Comparison of ENCODE assay signal across 9 cellular contexts in genomic region chr2:88590998-88591613, GRCh38. TPM values are rescaled to one million over a fixed set of nuclear protein-coding genes. Genes with fewer than 3 reads are reported as not detected.
DNase-seq lines count a peak whose midpoint lies in the region; ATAC-seq and TF ChIP-seq lines count a peak whose summit lies in the region.
"Had no signal": no experiment of that assay in that cellular context is flagged by ENCODE, and none has a peak within 500 bp of the region (broad histone marks: within the 10 kb centered on the region; RNA-seq: fewer than 3 reads in every experiment).

No MANE protein-coding gene starts in this region.

- DNase-seq in EH (ENCODE audit: low read depth) (peak; percentile 70), SHP77 treated with DMSO at 0.1 percent for 48 hours (lab: John Stamatoyannopoulos, UW) (peak; percentile 46), brain microvascular endothelial cell (peak; percentile 48), immature natural killer cell (peak; percentile 37 to 60 (median 52))
- DNase-seq in stimulated activated CD4-positive, alpha-beta T cell treated with anti-CD3 and anti-CD28 coated beads, Interleukin-2, amount 100 ng/mL, for 48 hours: peak; percentile 27 to 43

- H3K9ac ChIP-seq in KMS-11: no peak overlapping the region

- in situ Hi-C loops in brain microvascular endothelial cell (cut with HindIII; ENCODE audit: low pct_ligation_motif_present, low sequenced_read_pairs): loop anchor here (10.0 kb wide), 1 partner anchor 74 kb away; no protein-coding TSS in a partner anchor

- peaks cover 1 to 7% of the 10 kb centered on the region in 2 donors for H3K4me1 Mint-ChIP-seq in immature natural killer cell

- no peaks in the 10 kb centered on the region for H3K27me3 ChIP-seq in KMS-11 (ENCODE audit: insufficient read depth, low read depth)
- H3K27me3 ChIP-seq in brain microvascular endothelial cell (replicated peaks): no peaks in the 10 kb centered on the region

- peak; percentile 78 for ATAC-seq in GM21390 (IDR thresholded peaks at IDR 0.05; ENCODE audit: unreplicated experiment)
- no peak for ATAC-seq in GM19324 (IDR thresholded peaks at IDR 0.05; ENCODE audit: low FRiP score, unreplicated experiment)

- H3K4me3 ChIP-seq in KMS-11 (IDR thresholded peaks at IDR 0.05; ENCODE audit: insufficient read depth, low read depth, low read length): no peak overlapping the region
- H3K4me3 ChIP-seq in brain microvascular endothelial cell (ENCODE audit: low read depth, low read length): no peak overlapping the region

- H3K4me3 Mint-ChIP-seq in immature natural killer cell: no peak overlapping the region
- H3K4me3 Mint-ChIP-seq: dendritic cell treated with granulocyte-macrophage colony-stimulating factor and Interleukin-4, amounts not matched to agents 40 ng/mL and 50 ng/mL, for 4 days had no signal

- H3K27ac ChIP-seq in KMS-11 (peak overlapping the region; percentile 4; the same call in 1 of the 2 replicates), brain microvascular endothelial cell (no peak overlapping the region)

- peaks cover 11 to 33% (median 20%) of the 10 kb centered on the region in 3 donors for H3K36me3 Mint-ChIP-seq in immature natural killer cell

- H3K4me1 ChIP-seq in KMS-11 (ENCODE audit: low read depth, poor library complexity, severe bottlenecking): peaks cover 20% of the 10 kb centered on the region

- no peaks in the 10 kb centered on the region for H3K9me3 Mint-ChIP-seq in immature natural killer cell
- H3K9me3 Mint-ChIP-seq: dendritic cell treated with granulocyte-macrophage colony-stimulating factor and Interleukin-4, amounts not matched to agents 40 ng/mL and 50 ng/mL, for 4 days had no signal

- peak; percentile 89 for TF ChIP-seq CTCF in KMS-11 (conservative IDR thresholded peaks at IDR 0.05; ENCODE audit: low read depth, low read length)
- TF ChIP-seq CTCF in brain microvascular endothelial cell (IDR thresholded peaks at IDR 0.05; ENCODE audit: low read depth, low read length, missing control alignments): peak; percentile 78

- peaks cover 0 to 2% (median 0%) of the 10 kb centered on the region in 3 donors for H3K27me3 Mint-ChIP-seq in immature natural killer cell (ENCODE audit: low read depth in 3 of 3)
- H3K27me3 Mint-ChIP-seq: dendritic cell treated with granulocyte-macrophage colony-stimulating factor and Interleukin-4, amounts not matched to agents 40 ng/mL and 50 ng/mL, for 4 days had no signal

- H3K79me2 ChIP-seq in KMS-11 (ENCODE audit: insufficient read depth, low read depth): no peaks in the 10 kb centered on the region

- H3K27ac Mint-ChIP-seq in immature natural killer cell: peak overlapping the region in 4 of 6 donors; percentile 16 to 68 (median 35)
- H3K27ac Mint-ChIP-seq: dendritic cell treated with granulocyte-macrophage colony-stimulating factor and Interleukin-4, amounts not matched to agents 40 ng/mL and 50 ng/mL, for 4 days had no signal

- H2AFZ ChIP-seq in KMS-11 (ENCODE audit: low read depth): no peak overlapping the region

- H3K36me3 ChIP-seq in KMS-11 (ENCODE audit: insufficient read depth) (no peaks in the 10 kb centered on the region), brain microvascular endothelial cell (replicated peaks) (peaks cover 12% of the 10 kb centered on the region)

- H3K4me2 ChIP-seq in KMS-11: no peak overlapping the region

- H4K20me1 ChIP-seq in KMS-11 (ENCODE audit: insufficient read depth): no peaks in the 10 kb centered on the region

RNA-seq across cellular contexts. Expression of gene EIF2AK3, which starts 36.2 kb away (rescaled TPM):
- polyA plus RNA-seq in immature natural killer cell: 10 to 100 TPM in 1 of 3 donors, 1 to 10 TPM in 2; 3.5 to 14.2 (median 4.4) TPM
